In the genomic region with DNA sequence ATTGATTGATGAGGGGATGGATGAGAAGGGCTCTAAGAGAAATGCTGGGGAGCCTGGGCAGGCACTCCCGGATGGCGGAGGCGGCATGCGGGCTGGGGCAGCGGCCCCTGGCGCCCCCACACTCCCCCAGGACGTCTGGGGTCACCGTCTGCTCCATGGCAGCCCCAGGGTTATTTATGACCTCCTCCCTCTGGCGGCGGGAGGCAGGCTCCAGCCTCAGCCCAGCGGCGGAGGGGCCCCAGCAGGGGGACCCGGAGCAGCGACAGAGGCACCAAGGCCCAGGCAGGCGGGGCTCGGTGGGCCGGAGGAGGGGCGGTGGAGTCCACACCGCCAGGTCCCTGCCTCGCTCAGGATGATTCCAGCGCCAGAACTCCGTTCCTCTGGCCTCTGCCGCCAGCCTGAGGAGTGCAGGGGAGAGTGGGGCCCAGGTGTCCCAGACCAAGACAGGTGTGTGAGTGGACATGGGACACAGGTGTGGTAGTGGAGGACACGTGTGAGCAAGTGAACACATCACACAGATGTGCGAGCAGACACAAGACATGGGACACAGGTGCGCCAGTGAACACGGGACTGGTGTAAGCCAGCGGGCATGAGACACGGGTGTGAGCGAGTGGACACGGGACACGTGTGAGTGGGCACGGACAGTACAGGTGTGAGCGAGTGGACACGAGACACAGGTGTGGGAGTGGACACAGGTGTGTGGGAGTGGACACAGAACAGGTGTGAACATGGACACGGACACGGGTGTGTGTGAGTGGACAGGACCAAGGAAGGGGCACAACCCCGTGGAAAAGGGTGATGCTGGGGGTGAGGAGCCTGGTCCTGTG, we compare ENCODE assay signal across 8 cellular contexts. TPM values are rescaled to one million over a fixed set of nuclear protein-coding genes. Genes with fewer than 3 reads are reported as not detected.
DNase-seq lines count a peak whose midpoint lies in the region; ATAC-seq, FAIRE-seq and TF ChIP-seq lines count a peak whose summit lies in the region.

No MANE protein-coding gene starts in this region.

- H3K4me3 Mint-ChIP-seq in memory B cell: no peak overlapping the region

- peaks cover 24% of the 10 kb centered on the region for H3K27me3 ChIP-seq in SJSA1 (replicated peaks)
- peaks cover 37% of the 10 kb centered on the region for H3K27me3 ChIP-seq in effector memory CD4-positive, alpha-beta T cell (replicated peaks; ENCODE audit: control insufficient read depth, insufficient read depth, low read length, poor library complexity, severe bottlenecking)

- peaks cover 41% of the 10 kb centered on the region for H3K36me3 ChIP-seq in SJSA1
- H3K36me3 ChIP-seq in effector memory CD4-positive, alpha-beta T cell (ENCODE audit: control insufficient read depth, insufficient read depth, low read length): no peaks in the 10 kb centered on the region

- POLR2A ChIA-PET in GM10248 (lab: Yijun Ruan, JAX): no interaction called here

- H3K27ac Mint-ChIP-seq in memory B cell: no peak overlapping the region

- peak overlapping the region; percentile 7; the same call in 1 of the 2 replicates for H3K4me3 ChIP-seq in SJSA1
- no peak overlapping the region for H3K4me3 ChIP-seq in effector memory CD4-positive, alpha-beta T cell (ENCODE audit: insufficient read depth, low read depth, low read length, poor library complexity, severe bottlenecking)

- peak; percentile 50 for FAIRE-seq in urothelium cell line (lab: Jason Lieb, UNC)

- no peaks in the 10 kb centered on the region for H3K36me3 Mint-ChIP-seq in memory B cell

- H3K4me1 ChIP-seq in SJSA1 (replicated peaks): peaks cover 48% of the 10 kb centered on the region
- peaks cover 35% of the 10 kb centered on the region for H3K4me1 ChIP-seq in effector memory CD4-positive, alpha-beta T cell (ENCODE audit: control insufficient read depth, insufficient read depth, low read length, poor library complexity, severe bottlenecking)

- peaks cover 16% of the 10 kb centered on the region for H3K4me1 Mint-ChIP-seq in memory B cell

- CTCF ChIA-PET in GM10248 (lab: Yijun Ruan, JAX): no interaction called here

- no peaks in the 10 kb centered on the region; the same call in none of the 2 replicates for H3K9me3 ChIP-seq in SJSA1 (replicated peaks)
- H3K9me3 ChIP-seq in effector memory CD4-positive, alpha-beta T cell (ENCODE audit: control insufficient read depth, low read length): no peaks in the 10 kb centered on the region

- peaks cover 34% of the 10 kb centered on the region for H3K27me3 Mint-ChIP-seq in memory B cell

- TF ChIP-seq CTCF in GM10248 (IDR thresholded peaks at IDR 0.05; ENCODE audit: control extremely low read depth, extremely low read depth, low read depth, missing control alignments): no peak

- H3K27ac ChIP-seq in SJSA1: no peak overlapping the region
- H3K27ac ChIP-seq in effector memory CD4-positive, alpha-beta T cell (ENCODE audit: insufficient read depth, low read length, poor library complexity, severe bottlenecking): no peak overlapping the region

- no peaks in the 10 kb centered on the region for H3K9me3 Mint-ChIP-seq in memory B cell

- peak; percentile 49 for DNase-seq in SIG-M5 treated with dmso at 0.1 percent for 504 hours (lab: John Stamatoyannopoulos, UW; ENCODE audit: unreplicated experiment)
- no peak for DNase-seq in SIG-M5 (lab: John Stamatoyannopoulos, UW)
- peak; percentile 82 for DNase-seq in M059J (ENCODE audit: low read depth)
- peak; percentile 75 to 82 for DNase-seq in SJSA1 (ENCODE audit: low read depth in 1 of 2, low spot score in 2 of 2)
- peak in 2 of 3 donors; percentile 19 to 28 for DNase-seq in effector memory CD4-positive, alpha-beta T cell
- DNase-seq in memory B cell (ENCODE audit: low spot score in 2 of 2): no peak
- DNase-seq in urothelium cell line (ENCODE audit: low spot score): peak; percentile 82
- no peak for DNase-seq in GM10248 (ENCODE audit: extremely low spot score)

- ATAC-seq in memory B cell (ENCODE audit: low read depth): peak; percentile 58

RNA-seq across cellular contexts. Expression of a gene that starts 2.5 kb away (rescaled TPM):
- 30.5 and 59.8 TPM in 2 replicates for total RNA-seq in M059J (2014; rRNA removed; shearing (Covaris generic))
- 232 and 256 TPM in 2 replicates for total RNA-seq in SJSA1 (2014; rRNA removed; shearing (Covaris generic))

RNA-seq across cellular contexts. Expression of a gene that starts 37.8 kb away (rescaled TPM):
- total RNA-seq in M059J (2014; rRNA removed; shearing (Covaris generic)): 60.1 and 102 TPM in 2 replicates
- total RNA-seq in SJSA1 (2014; rRNA removed; shearing (Covaris generic)): 100 and 129 TPM in 2 replicates

RNA-seq across cellular contexts. Expression of a gene that starts 39.2 kb away (rescaled TPM):
- 4.3 and 7.8 TPM in 2 replicates for total RNA-seq in M059J (2014; rRNA removed; shearing (Covaris generic))
- 7.2 and 11.5 TPM in 2 replicates for total RNA-seq in SJSA1 (2014; rRNA removed; shearing (Covaris generic))

RNA-seq across cellular contexts. Expression of a gene that starts 45.1 kb away (rescaled TPM):
- total RNA-seq in M059J (2014; rRNA removed; shearing (Covaris generic)): 2.4 and 4.5 TPM in 2 replicates
- 0.34 TPM in 1 of 2 replicates, not detected in the other for total RNA-seq in SJSA1 (2014; rRNA removed; shearing (Covaris generic))

Comparison
In these comparisons a context has a peak if more than half of its experiments do, and no peak if none do; other contexts are left out.
1. DNase-seq: peak in SIG-M5 treated with dmso at 0.1 percent for 504 hours (single experiment), M059J (single experiment), SJSA1 (2 of 2), effector memory CD4-positive, alpha-beta T cell (2 of 3) and urothelium cell line (single experiment); none in SIG-M5 (single experiment), memory B cell (0 of 2) and GM10248 (single experiment).